Comparison of ENCODE assay signal across 8 cellular contexts in the genomic region with DNA sequence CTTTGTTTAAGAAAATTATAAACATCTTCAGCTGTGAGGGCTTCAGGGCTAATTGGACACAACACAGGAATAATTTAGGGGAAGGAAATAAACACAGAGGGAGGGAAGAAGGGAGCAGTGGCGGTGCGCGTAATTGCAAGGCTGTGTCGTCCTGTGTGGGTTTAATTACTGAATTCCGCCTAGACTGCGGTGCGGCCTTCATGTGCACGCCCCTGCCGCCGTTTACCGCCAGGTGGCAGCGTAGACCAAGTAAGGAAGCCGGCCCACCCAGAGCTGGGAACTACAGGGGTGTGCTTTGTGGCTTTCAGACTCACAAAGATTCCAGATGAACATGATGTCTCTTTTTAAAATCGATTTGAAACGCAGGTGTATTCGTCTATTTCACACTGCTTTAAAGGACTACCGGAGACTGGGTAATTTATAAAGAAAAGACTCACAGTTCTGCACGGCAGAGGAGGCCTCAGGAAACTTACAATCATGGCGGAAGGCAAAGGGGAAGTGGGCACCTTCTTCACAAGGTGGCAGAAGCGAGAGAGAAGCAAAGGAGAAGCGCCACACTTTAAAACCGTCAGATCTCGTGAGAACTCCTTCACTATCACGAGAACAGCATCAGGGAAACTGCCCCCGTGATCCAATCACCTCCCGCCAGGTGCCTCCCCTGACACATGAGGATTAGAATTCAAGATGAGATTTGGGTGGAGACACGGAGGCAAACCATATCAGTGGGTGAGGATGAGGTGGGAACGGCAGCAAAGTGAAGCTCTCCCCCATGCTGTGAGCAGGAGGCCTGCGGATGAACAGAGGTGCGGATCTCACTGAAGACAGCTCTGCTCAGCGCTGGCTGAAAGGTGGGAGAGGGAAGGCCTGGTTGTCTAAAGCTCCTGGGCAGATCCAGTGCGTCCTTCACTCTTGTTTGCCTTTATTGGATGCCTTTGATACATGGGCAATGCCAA.
DNase-seq lines count a peak whose midpoint lies in the region; ATAC-seq and TF ChIP-seq lines count a peak whose summit lies in the region.

No MANE protein-coding gene starts in this region.

- no peaks in the 10 kb centered on the region for H3K27me3 ChIP-seq in effector memory CD4-positive, alpha-beta T cell (replicated peaks; ENCODE audit: control insufficient read depth, insufficient read depth, low read length, poor library complexity, severe bottlenecking)

- TF ChIP-seq CTCF in mesothelial cell of epicardium (IDR thresholded peaks at IDR 0.05; ENCODE audit: unreplicated experiment), result peak; percentile 92

- H3K36me3 ChIP-seq in effector memory CD4-positive, alpha-beta T cell (ENCODE audit: control insufficient read depth, insufficient read depth, low read length), result no peaks in the 10 kb centered on the region

- H3K27ac ChIP-seq in effector memory CD4-positive, alpha-beta T cell (ENCODE audit: insufficient read depth, low read length, poor library complexity, severe bottlenecking), result no peak overlapping the region

- ATAC-seq in GM18867 (IDR thresholded peaks at IDR 0.05; ENCODE audit: unreplicated experiment) (peak; percentile 96), HG03097 (IDR thresholded peaks at IDR 0.05; ENCODE audit: low FRiP score, unreplicated experiment) (peak; percentile 97)

- H3K36me3 Mint-ChIP-seq in mesothelial cell of epicardium, result peaks cover 4% of the 10 kb centered on the region

- peaks cover 15% of the 10 kb centered on the region for H3K9me3 Mint-ChIP-seq in mesothelial cell of epicardium

- H3K27me3 Mint-ChIP-seq in mesothelial cell of epicardium (ENCODE audit: low read depth), result peaks cover 42% of the 10 kb centered on the region

- peaks cover 5% of the 10 kb centered on the region for H3K4me1 Mint-ChIP-seq in mesothelial cell of epicardium

- H3K4me3 ChIP-seq in effector memory CD4-positive, alpha-beta T cell (ENCODE audit: insufficient read depth, low read depth, low read length, poor library complexity, severe bottlenecking), result no peak overlapping the region

- H3K27ac Mint-ChIP-seq in mesothelial cell of epicardium, result no peak overlapping the region

- no peak overlapping the region for H3K4me3 Mint-ChIP-seq in mesothelial cell of epicardium

- DNase-seq in AML-193 (lab: John Stamatoyannopoulos, UW) (peak; percentile 31 to 54), NCI-H69 (lab: John Stamatoyannopoulos, UW) (peak; percentile 55), mesothelial cell of epicardium (ENCODE audit: low spot score in 2 of 2, unreplicated experiment in 2 of 2) (peak; percentile 77 to 90)
- DNase-seq in activated CD8-positive, alpha-beta memory T cell treated with anti-CD3 and anti-CD28 coated beads for 1 hour (ENCODE audit: extremely low read depth in 1 of 2, low read depth in 1 of 2), result peak; percentile 6 to 58
- peak in 2 of 3 donors; percentile 10 to 32 for DNase-seq in effector memory CD4-positive, alpha-beta T cell
- peak; percentile 7 to 42 for DNase-seq in stimulated activated CD8-positive, alpha-beta memory T cell treated with anti-CD3 and anti-CD28 coated beads, Interleukin-4, amount 100 ng/mL, for 4 hours (ENCODE audit: low read depth in 2 of 2, low spot score in 1 of 2)

- H3K9me3 ChIP-seq in effector memory CD4-positive, alpha-beta T cell (ENCODE audit: control insufficient read depth, low read length), result no peaks in the 10 kb centered on the region

- no peaks in the 10 kb centered on the region for H3K4me1 ChIP-seq in effector memory CD4-positive, alpha-beta T cell (ENCODE audit: control insufficient read depth, insufficient read depth, low read length, poor library complexity, severe bottlenecking)

Comparison
In these comparisons a context has a peak if more than half of its experiments do, and no peak if none do; other contexts are left out.
1. DNase-seq: peak in every context shown above with its lines; median percentile 84 in mesothelial cell of epicardium; 55 in NCI-H69; 42 in AML-193; 32 in activated CD8-positive, alpha-beta memory T cell treated with anti-CD3 and anti-CD28 coated beads for 1 hour; 24 in stimulated activated CD8-positive, alpha-beta memory T cell treated with anti-CD3 and anti-CD28 coated beads, Interleukin-4, amount 100 ng/mL, for 4 hours; 21 in effector memory CD4-positive, alpha-beta T cell.